ENCODE assay signal across 10 cellular contexts in genomic region chr10:88080213-88080612, GRCh38.
A peak's percentile ranks its signal among the peaks of the same experiment; 100 is the strongest.
DNase-seq lines count a peak whose midpoint lies in the region; ATAC-seq and TF ChIP-seq lines count a peak whose summit lies in the region.
"Had no signal": no experiment of that assay in that cellular context is flagged by ENCODE, and none has a peak within 500 bp of the region (broad histone marks: within the 10 kb centered on the region; RNA-seq: fewer than 3 reads in every experiment).

No MANE protein-coding gene starts in this region.

- no peaks in the 10 kb centered on the region for H3K27me3 Mint-ChIP-seq in type B pancreatic cell
- H3K27me3 Mint-ChIP-seq in activated CD8-positive, alpha-beta memory T cell treated with anti-CD3 and anti-CD28 coated beads, Interleukin-2, amount 10 ng/mL, durations not matched to agents 7 days and 5 days, result peaks cover 42% of the 10 kb centered on the region

- H3K36me3 ChIP-seq in PC-3 (ENCODE audit: low read depth, low read length), result no peaks in the 10 kb centered on the region

- in situ Hi-C loops in astrocyte of the cerebellum (cut with HindIII; ENCODE audit: low sequenced_read_pairs), result no loop called here

- H3K27me3 ChIP-seq in PC-3 (ENCODE audit: low read length), result no peaks in the 10 kb centered on the region

- CTCF ChIA-PET in PC-3 (lab: Charles Lee), result no interaction called here
- CTCF ChIA-PET in activated CD8-positive, alpha-beta memory T cell treated with anti-CD3 and anti-CD28 coated beads, Interleukin-2, amount 10 ng/mL, durations not matched to agents 7 days and 5 days (lab: Charles Lee), result no interaction called here

- no peak overlapping the region for H3K9ac ChIP-seq in PC-3 (ENCODE audit: low read length)

- DNase-seq in NCI-H82 (lab: John Stamatoyannopoulos, UW) (peak; percentile 23), NCI-H82 treated with DMSO at 0.1 percent for 48 hours (lab: John Stamatoyannopoulos, UW; ENCODE audit: unreplicated experiment) (no peak), astrocyte of the cerebellum (ENCODE audit: low read depth) (peak; percentile 43), type B pancreatic cell (ENCODE audit: extremely low spot score, unreplicated experiment) (no peak), PC-3 (no peak), germinal center (ENCODE audit: low spot score) (no peak)
- no peak for DNase-seq in activated CD8-positive, alpha-beta memory T cell treated with anti-CD3 and anti-CD28 coated beads, Interleukin-2, amount 10 ng/mL, durations not matched to agents 7 days and 5 days
- DNase-seq: NCI-H2171 treated with DMSO at 0.1 percent for 48 hours, nucleus accumbens had no signal

- ATAC-seq in HG03045 (IDR thresholded peaks at IDR 0.05; ENCODE audit: unreplicated experiment) (peak; percentile 43), PC-3 (no peak)
- ATAC-seq in activated CD8-positive, alpha-beta memory T cell treated with anti-CD3 and anti-CD28 coated beads, Interleukin-2, amount 10 ng/mL, durations not matched to agents 7 days and 5 days, result no peak

- H3K4me3 ChIP-seq in astrocyte of the cerebellum (ENCODE audit: low read depth, low read length) (no peak overlapping the region), PC-3 (ENCODE audit: low read length) (no peak overlapping the region)

- H3K27ac ChIP-seq in PC-3 (ENCODE audit: low read length), result no peak overlapping the region

- peaks cover 5% of the 10 kb centered on the region for H3K9me3 Mint-ChIP-seq in type B pancreatic cell
- H3K9me3 Mint-ChIP-seq in activated CD8-positive, alpha-beta memory T cell treated with anti-CD3 and anti-CD28 coated beads, Interleukin-2, amount 10 ng/mL, durations not matched to agents 7 days and 5 days (ENCODE audit: low read depth), result no peaks in the 10 kb centered on the region

- no peaks in the 10 kb centered on the region for H3K36me3 Mint-ChIP-seq in type B pancreatic cell
- no peaks in the 10 kb centered on the region for H3K36me3 Mint-ChIP-seq in activated CD8-positive, alpha-beta memory T cell treated with anti-CD3 and anti-CD28 coated beads, Interleukin-2, amount 10 ng/mL, durations not matched to agents 7 days and 5 days

- no peaks in the 10 kb centered on the region for H3K79me2 ChIP-seq in PC-3 (ENCODE audit: low read length)

- H3K9me3 ChIP-seq in PC-3 (ENCODE audit: low read length), result no peaks in the 10 kb centered on the region

- no peaks in the 10 kb centered on the region for H3K9me2 ChIP-seq in PC-3 (replicated peaks; ENCODE audit: low read length)

- no peaks in the 10 kb centered on the region for H4K20me1 ChIP-seq in PC-3 (ENCODE audit: low read length)

- POLR2A ChIA-PET in PC-3 (lab: Charles Lee; ENCODE audit: unreplicated experiment), result no interaction called here

- H3F3A ChIP-seq in PC-3 (ENCODE audit: low read length, unreplicated experiment), result no peaks in the 10 kb centered on the region

- no peak overlapping the region for H3K4me2 ChIP-seq in PC-3 (ENCODE audit: low read length)

- H3K4me1 Mint-ChIP-seq in type B pancreatic cell (ENCODE audit: unreplicated experiment), result peaks cover 43% of the 10 kb centered on the region
- H3K4me1 Mint-ChIP-seq in activated CD8-positive, alpha-beta memory T cell treated with anti-CD3 and anti-CD28 coated beads, Interleukin-2, amount 10 ng/mL, durations not matched to agents 7 days and 5 days, result peaks cover 12% of the 10 kb centered on the region

- BruUV-seq in PC-3 (replicated peaks; lab: Mats Ljungman, UMichigan), result no TSS peak

- H3K4me3 Mint-ChIP-seq in type B pancreatic cell, result peak overlapping the region; percentile 12
- no peak overlapping the region for H3K4me3 Mint-ChIP-seq in activated CD8-positive, alpha-beta memory T cell treated with anti-CD3 and anti-CD28 coated beads, Interleukin-2, amount 10 ng/mL, durations not matched to agents 7 days and 5 days

- TF ChIP-seq CTCF in astrocyte of the cerebellum (IDR thresholded peaks at IDR 0.05; ENCODE audit: low read depth, low read length, missing control alignments) (no peak), type B pancreatic cell (conservative IDR thresholded peaks at IDR 0.05) (no peak), PC-3 (conservative IDR thresholded peaks at IDR 0.05; ENCODE audit: low read depth, low read length) (no peak)

- H3K4me1 ChIP-seq in PC-3 (ENCODE audit: insufficient read depth, low read length), result no peaks in the 10 kb centered on the region

- intact Hi-C loops in PC-3 (cut with micrococcal nuclease), result no loop called here

- H3K27ac Mint-ChIP-seq in type B pancreatic cell, result peak overlapping the region; percentile 19
- H3K27ac Mint-ChIP-seq in activated CD8-positive, alpha-beta memory T cell treated with anti-CD3 and anti-CD28 coated beads, Interleukin-2, amount 10 ng/mL, durations not matched to agents 7 days and 5 days, result no peak overlapping the region

- H2AFZ ChIP-seq in PC-3 (ENCODE audit: low read length), result no peak overlapping the region

Comparison
In these comparisons a context has a peak if more than half of its experiments do, and no peak if none do; other contexts are left out.
1. DNase-seq: peak in NCI-H82 (single experiment) and astrocyte of the cerebellum (single experiment); none in NCI-H82 treated with DMSO at 0.1 percent for 48 hours (single experiment), type B pancreatic cell (single experiment), PC-3 (single experiment), germinal center (single experiment) and activated CD8-positive, alpha-beta memory T cell treated with anti-CD3 and anti-CD28 coated beads, Interleukin-2, amount 10 ng/mL, durations not matched to agents 7 days and 5 days (single experiment).